ENCODE assay signal across 1 cellular context in genomic region chr9:113526841-113527240, GRCh38.
TF ChIP-seq lines count a peak whose summit lies in the region.

No MANE protein-coding gene starts in this region.

TF ChIP-seq in IMR-90, 13 proteins besides CTCF, POLR2A, EP300 and RAD21 (continued from another document):
- TF ChIP-seq USF2 (IDR thresholded peaks at IDR 0.05; ENCODE audit: low read depth, low read length), result no peak
- no peak for TF ChIP-seq FOS (IDR thresholded peaks at IDR 0.05; ENCODE audit: low read depth, low read length)
- TF ChIP-seq SMC3 (IDR thresholded peaks at IDR 0.05; ENCODE audit: low read depth, low read length), result no peak
- TF ChIP-seq NFE2L2 (IDR thresholded peaks at IDR 0.05; ENCODE audit: low read depth, low read length), result no peak
- no peak for TF ChIP-seq MAZ (IDR thresholded peaks at IDR 0.05; ENCODE audit: borderline replicate concordance, low read depth, low read length)
- no peak for TF ChIP-seq CEBPB (IDR thresholded peaks at IDR 0.05; ENCODE audit: low read depth, low read length)
